1 cellular context compared by ENCODE assay signal in the genomic region with DNA sequence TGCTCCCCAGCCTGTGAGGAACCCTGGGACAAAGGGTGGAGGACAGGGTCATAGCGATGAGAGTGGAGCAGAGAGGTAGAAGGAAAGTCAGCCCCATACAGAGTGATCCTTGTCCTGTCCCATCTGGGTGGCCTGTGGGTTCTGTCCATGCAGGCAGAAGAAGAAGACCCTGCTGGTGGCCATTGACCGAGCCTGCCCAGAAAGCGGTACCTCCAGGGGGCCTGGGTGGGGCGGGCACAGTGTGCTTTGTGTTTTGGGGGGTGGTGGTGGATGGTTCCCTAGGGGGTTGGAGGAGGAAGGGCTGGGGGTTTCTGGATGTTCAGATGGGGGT.
TF ChIP-seq lines count a peak whose summit lies in the region.

No MANE protein-coding gene starts in this region.

TF ChIP-seq in GM12878, 131 proteins besides CTCF, POLR2A, EP300 and RAD21:
- TF ChIP-seq JUND (IDR thresholded peaks at IDR 0.05; ENCODE audit: low read depth, low read length) (no peak), NFXL1 (IDR thresholded peaks at IDR 0.05; ENCODE audit: borderline replicate concordance) (no peak), MEF2B (IDR thresholded peaks at IDR 0.05; ENCODE audit: partially characterized antibody, poor library complexity, severe bottlenecking) (no peak), SRF (IDR thresholded peaks at IDR 0.05; ENCODE audit: low read depth in 2 of 2, low read length in 2 of 2) (no peak), EED (IDR thresholded peaks at IDR 0.05; ENCODE audit: low read depth) (no peak), PML (IDR thresholded peaks at IDR 0.05; ENCODE audit: low read length) (no peak), STAT1 (conservative IDR thresholded peaks at IDR 0.05) (no peak), RB1 (IDR thresholded peaks at IDR 0.05; ENCODE audit: borderline replicate concordance) (no peak), EGR1 (IDR thresholded peaks at IDR 0.05; ENCODE audit: borderline replicate concordance in 1 of 2, low read depth in 2 of 2, low read length in 2 of 2) (no peak), NR2C2 (IDR thresholded peaks at IDR 0.05; ENCODE audit: borderline replicate concordance, control insufficient read depth, insufficient read length, low read depth) (no peak), HDAC2 (IDR thresholded peaks at IDR 0.05) (no peak), NBN (IDR thresholded peaks at IDR 0.05) (no peak), RBBP5 (conservative IDR thresholded peaks at IDR 0.05) (no peak), RELA (IDR thresholded peaks at IDR 0.05; ENCODE audit: borderline replicate concordance, partially characterized antibody) (no peak), SPI1 (IDR thresholded peaks at IDR 0.05; ENCODE audit: borderline replicate concordance, insufficient read depth, low read depth, low read length) (no peak)
- TF ChIP-seq, protein P1, sequence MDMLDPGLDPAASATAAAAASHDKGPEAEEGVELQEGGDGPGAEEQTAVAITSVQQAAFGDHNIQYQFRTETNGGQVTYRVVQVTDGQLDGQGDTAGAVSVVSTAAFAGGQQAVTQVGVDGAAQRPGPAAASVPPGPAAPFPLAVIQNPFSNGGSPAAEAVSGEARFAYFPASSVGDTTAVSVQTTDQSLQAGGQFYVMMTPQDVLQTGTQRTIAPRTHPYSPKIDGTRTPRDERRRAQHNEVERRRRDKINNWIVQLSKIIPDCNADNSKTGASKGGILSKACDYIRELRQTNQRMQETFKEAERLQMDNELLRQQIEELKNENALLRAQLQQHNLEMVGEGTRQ (IDR thresholded peaks at IDR 0.05; ENCODE audit: borderline replicate concordance, low read depth, low read length), result no peak
- TF ChIP-seq, protein P2, sequence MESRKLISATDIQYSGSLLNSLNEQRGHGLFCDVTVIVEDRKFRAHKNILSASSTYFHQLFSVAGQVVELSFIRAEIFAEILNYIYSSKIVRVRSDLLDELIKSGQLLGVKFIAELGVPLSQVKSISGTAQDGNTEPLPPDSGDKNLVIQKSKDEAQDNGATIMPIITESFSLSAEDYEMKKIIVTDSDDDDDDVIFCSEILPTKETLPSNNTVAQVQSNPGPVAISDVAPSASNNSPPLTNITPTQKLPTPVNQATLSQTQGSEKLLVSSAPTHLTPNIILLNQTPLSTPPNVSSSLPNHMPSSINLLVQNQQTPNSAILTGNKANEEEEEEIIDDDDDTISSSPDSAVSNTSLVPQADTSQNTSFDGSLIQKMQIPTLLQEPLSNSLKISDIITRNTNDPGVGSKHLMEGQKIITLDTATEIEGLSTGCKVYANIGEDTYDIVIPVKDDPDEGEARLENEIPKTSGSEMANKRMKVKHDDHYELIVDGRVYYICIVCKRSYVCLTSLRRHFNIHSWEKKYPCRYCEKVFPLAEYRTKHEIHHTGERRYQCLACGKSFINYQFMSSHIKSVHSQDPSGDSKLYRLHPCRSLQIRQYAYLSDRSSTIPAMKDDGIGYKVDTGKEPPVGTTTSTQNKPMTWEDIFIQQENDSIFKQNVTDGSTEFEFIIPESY (IDR thresholded peaks at IDR 0.05), result no peak
- TF ChIP-seq, protein P3, sequence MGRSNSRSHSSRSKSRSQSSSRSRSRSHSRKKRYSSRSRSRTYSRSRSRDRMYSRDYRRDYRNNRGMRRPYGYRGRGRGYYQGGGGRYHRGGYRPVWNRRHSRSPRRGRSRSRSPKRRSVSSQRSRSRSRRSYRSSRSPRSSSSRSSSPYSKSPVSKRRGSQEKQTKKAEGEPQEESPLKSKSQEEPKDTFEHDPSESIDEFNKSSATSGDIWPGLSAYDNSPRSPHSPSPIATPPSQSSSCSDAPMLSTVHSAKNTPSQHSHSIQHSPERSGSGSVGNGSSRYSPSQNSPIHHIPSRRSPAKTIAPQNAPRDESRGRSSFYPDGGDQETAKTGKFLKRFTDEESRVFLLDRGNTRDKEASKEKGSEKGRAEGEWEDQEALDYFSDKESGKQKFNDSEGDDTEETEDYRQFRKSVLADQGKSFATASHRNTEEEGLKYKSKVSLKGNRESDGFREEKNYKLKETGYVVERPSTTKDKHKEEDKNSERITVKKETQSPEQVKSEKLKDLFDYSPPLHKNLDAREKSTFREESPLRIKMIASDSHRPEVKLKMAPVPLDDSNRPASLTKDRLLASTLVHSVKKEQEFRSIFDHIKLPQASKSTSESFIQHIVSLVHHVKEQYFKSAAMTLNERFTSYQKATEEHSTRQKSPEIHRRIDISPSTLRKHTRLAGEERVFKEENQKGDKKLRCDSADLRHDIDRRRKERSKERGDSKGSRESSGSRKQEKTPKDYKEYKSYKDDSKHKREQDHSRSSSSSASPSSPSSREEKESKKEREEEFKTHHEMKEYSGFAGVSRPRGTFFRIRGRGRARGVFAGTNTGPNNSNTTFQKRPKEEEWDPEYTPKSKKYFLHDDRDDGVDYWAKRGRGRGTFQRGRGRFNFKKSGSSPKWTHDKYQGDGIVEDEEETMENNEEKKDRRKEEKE (IDR thresholded peaks at IDR 0.05), result no peak
